Comparison of ENCODE assay signal across 18 cellular contexts in genomic region chr7:14483663-14484062, GRCh38.
DNase-seq lines count a peak whose midpoint lies in the region; ATAC-seq and TF ChIP-seq lines count a peak whose summit lies in the region.
"Had no signal": no experiment of that assay in that cellular context is flagged by ENCODE, and none has a peak within 500 bp of the region (broad histone marks: within the 10 kb centered on the region; RNA-seq: fewer than 3 reads in every experiment).

No MANE protein-coding gene starts in this region.

- POLR2A ChIA-PET in MCF 10A (lab: Yijun Ruan, JAX) (no interaction called here), WTC11 (lab: Charles Lee) (no interaction called here)

- H3K36me3 ChIP-seq in breast epithelium = no peaks in the 10 kb centered on the region
- H3K36me3 ChIP-seq in transverse colon = no peaks in the 10 kb centered on the region

- H3K4me3 Mint-ChIP-seq in MCF 10A (ENCODE audit: unreplicated experiment) = no peak overlapping the region
- H3K4me3 Mint-ChIP-seq in WTC11 = no peak overlapping the region
- H3K4me3 Mint-ChIP-seq: CD4-positive, alpha-beta memory T cell had no signal

- TF ChIP-seq POLR2A in breast epithelium (IDR thresholded peaks at IDR 0.05) = no peak
- no peak for TF ChIP-seq POLR2A in transverse colon (IDR thresholded peaks at IDR 0.05)

- H3K9me3 ChIP-seq in breast epithelium (no peaks in the 10 kb centered on the region), transverse colon (no peaks in the 10 kb centered on the region)

- in situ Hi-C loops in transverse colon (cut with MboI; ENCODE audit: low pct_ligation_motif_present in 1 of 4, low pct_unique_long_range_greater_than_20kb in 1 of 4, low sequenced_read_pairs in 3 of 4) = no loop called here

- DNase-seq in MCF 10A (ENCODE audit: unreplicated experiment) = no peak
- no peak for DNase-seq in breast epithelium (ENCODE audit: low spot score in 2 of 2)
- peak; percentile 7 for DNase-seq in LHCN-M2 (ENCODE audit: low read depth)
- DNase-seq in WTC11 (ENCODE audit: low spot score) = no peak
- peak; percentile 5 for DNase-seq in fibroblast of peridontal ligament (ENCODE audit: extremely low read depth)
- no peak for DNase-seq in NCI-H146 treated with DMSO at 0.1 percent for 48 hours (lab: John Stamatoyannopoulos, UW; ENCODE audit: unreplicated experiment)
- DNase-seq in transverse colon = no peak
- no peak for DNase-seq in NCI-H1417 treated with DMSO at 0.1 percent for 48 hours (lab: John Stamatoyannopoulos, UW)
- DNase-seq: Calu3; CD4-positive, alpha-beta memory T cell; HCEC 1CT; Kasumi-1; NCI-H1105 treated with DMSO at 0.1 percent for 48 hours; NCI-H187; NCI-H2107; NCI-H510A; NCI-H748 treated with DMSO at 0.1 percent for 48 hours; NK-92 treated with Interleukin-12 subunit alpha and Interleukin-12 subunit beta, amount 100 ng/mL, for 24 hours had no signal

- H3K27ac ChIP-seq in breast epithelium (no peak overlapping the region), transverse colon (no peak overlapping the region)

- no TSS peak for BruUV-seq in MCF 10A (replicated peaks; lab: Mats Ljungman, UMichigan)

- ATAC-seq in WTC11 = peak; percentile 38; the same call in 1 of the 2 replicates

- intact Hi-C loops in MCF 10A (cut with micrococcal nuclease) = loop anchor here (1.0 kb wide), 1 partner anchor 208 kb away; no protein-coding TSS in a partner anchor
- intact Hi-C loops in breast epithelium (cut with DNase I; ENCODE audit: low total_unique reads) = no loop called here
- intact Hi-C loops in transverse colon (cut with DNase I; ENCODE audit: low total_unique reads) = no loop called here

- TF ChIP-seq EP300 in transverse colon (IDR thresholded peaks at IDR 0.05; ENCODE audit: low read depth) = no peak

- H3K27ac Mint-ChIP-seq in MCF 10A (ENCODE audit: low read depth, unreplicated experiment) (no peak overlapping the region), WTC11 (no peak overlapping the region)
- H3K27ac Mint-ChIP-seq: CD4-positive, alpha-beta memory T cell had no signal

- H3K4me1 ChIP-seq in breast epithelium (no peaks in the 10 kb centered on the region), transverse colon (no peaks in the 10 kb centered on the region)

- WGBS in transverse colon (ENCODE audit: low coverage in 1 of 2), 2 donors = 65 to 81% methylated on average over 3 to 4 of the region's 4 CpGs

- H3K4me3 ChIP-seq in breast epithelium (no peak overlapping the region), transverse colon (no peak overlapping the region)

- no peaks in the 10 kb centered on the region for H3K9me3 Mint-ChIP-seq in MCF 10A (ENCODE audit: unreplicated experiment)
- no peaks in the 10 kb centered on the region for H3K9me3 Mint-ChIP-seq in WTC11
- H3K9me3 Mint-ChIP-seq: CD4-positive, alpha-beta memory T cell had no signal

- H3K27me3 ChIP-seq in breast epithelium (no peaks in the 10 kb centered on the region), transverse colon (no peaks in the 10 kb centered on the region)

- H3K36me3 Mint-ChIP-seq in MCF 10A (ENCODE audit: insufficient read depth, unreplicated experiment) (no peaks in the 10 kb centered on the region), WTC11 (no peaks in the 10 kb centered on the region)
- H3K36me3 Mint-ChIP-seq: CD4-positive, alpha-beta memory T cell had no signal

- H3K4me1 Mint-ChIP-seq in MCF 10A (ENCODE audit: insufficient read depth, unreplicated experiment) (no peaks in the 10 kb centered on the region), WTC11 (peaks cover 5% of the 10 kb centered on the region)
- H3K4me1 Mint-ChIP-seq: CD4-positive, alpha-beta memory T cell had no signal

- TF ChIP-seq CTCF in MCF 10A (IDR thresholded peaks at IDR 0.05; ENCODE audit: unreplicated experiment) (peak; percentile 21), breast epithelium (IDR thresholded peaks at IDR 0.05) (no peak), WTC11 (IDR thresholded peaks at IDR 0.05) (no peak), transverse colon (IDR thresholded peaks at IDR 0.05) (no peak)

- CTCF ChIA-PET in MCF 10A (lab: Yijun Ruan, JAX) (interaction anchor here (2.1 kb wide), 1 partner anchor 208 kb away, joined by 13 read pairs; no protein-coding TSS in a partner anchor), WTC11 (lab: Charles Lee) (interaction anchor here (1.0 kb wide), 1 partner anchor 208 kb away, joined by 4 read pairs; no protein-coding TSS in a partner anchor)

- H3K27me3 Mint-ChIP-seq in MCF 10A (ENCODE audit: insufficient read depth, unreplicated experiment) (peaks cover 32% of the 10 kb centered on the region), WTC11 (ENCODE audit: low read depth) (no peaks in the 10 kb centered on the region)
- H3K27me3 Mint-ChIP-seq: CD4-positive, alpha-beta memory T cell had no signal

TF ChIP-seq in WTC11, 78 proteins besides CTCF, POLR2A, EP300 and RAD21:
- no peak for TF ChIP-seq JAZF1 (CRISPR knock-in tag; IDR thresholded peaks at IDR 0.05)
- no peak for TF ChIP-seq IRF2 (CRISPR knock-in tag; IDR thresholded peaks at IDR 0.05; ENCODE audit: borderline replicate concordance, low read depth)
- no peak for TF ChIP-seq NR2C2 (CRISPR knock-in tag; IDR thresholded peaks at IDR 0.05)

Comparison
In these comparisons a context has a peak if more than half of its experiments do, and no peak if none do; other contexts are left out.
1. DNase-seq: peak in LHCN-M2 (single experiment) and fibroblast of peridontal ligament (single experiment); none in MCF 10A (single experiment), breast epithelium (0 of 2), WTC11 (single experiment), NCI-H146 treated with DMSO at 0.1 percent for 48 hours (single experiment), transverse colon (single experiment) and NCI-H1417 treated with DMSO at 0.1 percent for 48 hours (single experiment).